ENCODE assay signal across 25 cellular contexts in the genomic region with DNA sequence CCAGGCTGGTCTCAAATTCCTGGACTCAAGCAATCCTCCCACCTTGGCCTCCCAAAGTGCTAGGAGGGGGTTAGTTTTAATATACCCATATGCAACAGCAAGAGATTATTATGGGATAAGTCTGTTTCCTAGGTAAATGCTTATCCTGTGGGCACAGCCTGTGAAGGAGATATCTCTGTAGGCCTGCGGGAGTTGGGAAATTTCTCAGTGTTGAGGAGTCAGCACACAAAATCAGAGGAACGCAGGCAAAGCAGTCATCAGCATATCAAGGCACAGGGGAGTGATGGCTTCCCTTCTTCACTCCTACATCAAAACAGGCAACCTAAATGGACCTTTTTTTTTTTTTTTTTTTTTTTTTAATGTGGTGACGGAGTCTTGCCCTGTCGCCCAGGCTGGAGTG. TPM values are rescaled to one million over a fixed set of nuclear protein-coding genes. Genes with fewer than 3 reads are reported as not detected.
DNase-seq lines count a peak whose midpoint lies in the region; ATAC-seq, FAIRE-seq and TF ChIP-seq lines count a peak whose summit lies in the region.
"Had no signal": no experiment of that assay in that cellular context is flagged by ENCODE, and none has a peak within 500 bp of the region (broad histone marks: within the 10 kb centered on the region; RNA-seq: fewer than 3 reads in every experiment).

No MANE protein-coding gene starts in this region.

- H3K4me1 ChIP-seq in body of pancreas: peaks cover 55% of the 10 kb centered on the region
- peaks cover 29 to 57% (median 49%) of the 10 kb centered on the region in 3 donors for H3K4me1 ChIP-seq in pancreas
- H3K4me1 ChIP-seq in mammary epithelial cell (ENCODE audit: insufficient read depth, low read length): peaks cover 14% of the 10 kb centered on the region

- TF ChIP-seq CTCF in body of pancreas (IDR thresholded peaks at IDR 0.05): no peak
- no peak for TF ChIP-seq CTCF in pancreas (IDR thresholded peaks at IDR 0.05)
- no peak for TF ChIP-seq CTCF in mammary epithelial cell (conservative IDR thresholded peaks at IDR 0.05 in 1 of 2, IDR thresholded peaks at IDR 0.05 in 1 of 2; ENCODE audit: extremely low read depth in 1 of 2, insufficient read depth in 1 of 2, low read depth in 1 of 2, low read length in 2 of 2)

- H3K27ac ChIP-seq in body of pancreas (peak overlapping the region; percentile 72 to 92 (median 88)), pancreas (peak overlapping the region in 3 of 4 donors; percentile 54 to 77 (median 61)), mammary epithelial cell (ENCODE audit: insufficient read depth, low read depth, low read length) (no peak overlapping the region)
- H3K27ac ChIP-seq: BLaER1 had no signal

- H3K9me3 ChIP-seq in body of pancreas (no peaks in the 10 kb centered on the region), pancreas (no peaks in the 10 kb centered on the region), mammary epithelial cell (replicated peaks; ENCODE audit: insufficient read depth, low read length) (no peaks in the 10 kb centered on the region)
- H3K9me3 ChIP-seq: BE2C, BLaER1 had no signal

- H3K4me2 ChIP-seq in mammary epithelial cell (ENCODE audit: insufficient read depth, low read depth, low read length): no peak overlapping the region

- no peak for TF ChIP-seq POLR2A in body of pancreas (IDR thresholded peaks at IDR 0.05)

- ATAC-seq in body of pancreas: no peak
- ATAC-seq in pancreas: no peak
- ATAC-seq in GM21576 (IDR thresholded peaks at IDR 0.05; ENCODE audit: unreplicated experiment): no peak

- H3K4me3 ChIP-seq in body of pancreas: no peak overlapping the region
- H3K4me3 ChIP-seq in pancreas: no peak overlapping the region
- H3K4me3 ChIP-seq in mammary epithelial cell (replicated peaks in 1 of 3; ENCODE audit: insufficient read depth in 1 of 3, low read depth in 2 of 3, low read length in 3 of 3): no peak overlapping the region
- H3K4me3 ChIP-seq: BLaER1, GM12878 had no signal

- no peaks in the 10 kb centered on the region for H3K79me2 ChIP-seq in mammary epithelial cell (ENCODE audit: insufficient read depth, low read length)

- intact Hi-C loops in body of pancreas (cut with DNase I): no loop called here
- intact Hi-C loops in pancreas (cut with DNase I): no loop called here
- intact Hi-C loops in mammary epithelial cell (cut with micrococcal nuclease): no loop called here

- 52 to 53% methylated on average over 4 of the region's 4 CpGs for WGBS in body of pancreas, 2 donors
- 49 to 54% methylated on average over 4 of the region's 4 CpGs for WGBS in pancreas, 2 donors
- WGBS in mammary epithelial cell (ENCODE audit: low coverage, missing lambda C conversion rate): 96% methylated on average over 2 of the region's 4 CpGs

- DNase-seq in amniotic epithelial cell (ENCODE audit: low read depth): peak; percentile 86
- DNase-seq in body of pancreas: peak in 2 of 4 donors; percentile 15 to 29
- DNase-seq in pancreas: peak in 1 of 6 donors; percentile 4
- DNase-seq in mammary epithelial cell: no peak
- DNase-seq in T-helper 2 cell: no peak
- DNase-seq in activated effector memory CD4-positive, alpha-beta T cell treated with anti-CD3 and anti-CD28 coated beads, Interleukin-2, amount 50 U/mL, for 16 hours: no peak
- DNase-seq: 8988T; ACHN; BE2C; CD4-positive, alpha-beta memory T cell; CD4-positive, CD25-positive, alpha-beta regulatory T cell; CD8-positive, alpha-beta memory T cell; COR-L47; DMS 273 treated with DMSO at 0.1 percent for 48 hours; DMS153; DMS79; DND-41; EL; GDM1 had no signal

- H3K27me3 ChIP-seq in body of pancreas: no peaks in the 10 kb centered on the region
- no peaks in the 10 kb centered on the region for H3K27me3 ChIP-seq in pancreas
- no peaks in the 10 kb centered on the region for H3K27me3 ChIP-seq in mammary epithelial cell (ENCODE audit: insufficient read depth, low read length)
- H3K27me3 ChIP-seq: BE2C, BLaER1 had no signal

- H4K20me1 ChIP-seq in mammary epithelial cell (ENCODE audit: insufficient read depth, low read length): no peaks in the 10 kb centered on the region
- H4K20me1 ChIP-seq: BLaER1 had no signal

- H3K36me3 ChIP-seq in body of pancreas (replicated peaks in 1 of 2; ENCODE audit: insufficient read depth in 1 of 2, low read depth in 2 of 2) (no peaks in the 10 kb centered on the region), pancreas (no peaks in the 10 kb centered on the region), mammary epithelial cell (ENCODE audit: insufficient read depth, low read length) (no peaks in the 10 kb centered on the region)
- H3K36me3 ChIP-seq: BE2C, BLaER1 had no signal

- CTCF ChIA-PET in mammary epithelial cell (lab: Charles Lee; ENCODE audit: low non-redundant PET): no interaction called here

- H2AFZ ChIP-seq in mammary epithelial cell (ENCODE audit: low read depth, low read length): no peak overlapping the region

- dilution Hi-C loops in mammary epithelial cell (cut with HindIII; ENCODE audit: low sequenced_read_pairs): no loop called here

- no peak for FAIRE-seq in pancreas (lab: Jason Lieb, UNC)
- FAIRE-seq: A204.1, GM12878, GM12892, GM18507 had no signal

- BruUV-seq in mammary epithelial cell (replicated peaks; lab: Mats Ljungman, UMichigan): no TSS peak

- no peak overlapping the region for H3K9ac ChIP-seq in mammary epithelial cell (ENCODE audit: insufficient read depth, low read length)
- H3K9ac ChIP-seq: BLaER1 had no signal

- in situ Hi-C loops in mammary epithelial cell (cut with MboI; ENCODE audit: low sequenced_read_pairs in 2 of 2): no loop called here

RNA-seq across cellular contexts. Expression of gene TMED10, which starts 20.9 kb away (rescaled TPM):
- total RNA-seq in body of pancreas (100 to 1,000 TPM; 150 to 243 TPM), pancreas (100 to 1,000 TPM; 230 to 377 (median 326) TPM), mammary epithelial cell (100 to 1,000 TPM; 389 to 397 TPM)
- polyA plus RNA-seq in pancreas (100 to 1,000 TPM in 1 of 2 donors, 10 to 100 TPM in 1; 56.0 to 122 TPM), mammary epithelial cell (385 TPM)
- 522 TPM for polyA minus RNA-seq in mammary epithelial cell
